ENCODE assay signal across 10 cellular contexts in genomic region chr20:878511-879307, GRCh38. TPM values are rescaled to one million over a fixed set of nuclear protein-coding genes. Genes with fewer than 3 reads are reported as not detected.
DNase-seq lines count a peak whose midpoint lies in the region; ATAC-seq lines count a peak whose summit lies in the region.
"Had no signal": no experiment of that assay in that cellular context is flagged by ENCODE, and none has a peak within 500 bp of the region (broad histone marks: within the 10 kb centered on the region; RNA-seq: fewer than 3 reads in every experiment).

No MANE protein-coding gene starts in this region.

- H3K4me1 Mint-ChIP-seq in activated CD4-positive, alpha-beta memory T cell treated with anti-CD3 and anti-CD28 coated beads for 36 hours (ENCODE audit: low read depth) = peaks cover 9% of the 10 kb centered on the region

- no peak overlapping the region for H3K27ac Mint-ChIP-seq in activated CD4-positive, alpha-beta memory T cell treated with anti-CD3 and anti-CD28 coated beads for 36 hours

- H3K27me3 Mint-ChIP-seq in activated CD4-positive, alpha-beta memory T cell treated with anti-CD3 and anti-CD28 coated beads for 36 hours = no peaks in the 10 kb centered on the region
- H3K27me3 Mint-ChIP-seq: central memory CD8-positive, alpha-beta T cell had no signal

- no peaks in the 10 kb centered on the region for H3K36me3 Mint-ChIP-seq in activated CD4-positive, alpha-beta memory T cell treated with anti-CD3 and anti-CD28 coated beads for 36 hours

- H3K9me3 Mint-ChIP-seq in activated CD4-positive, alpha-beta memory T cell treated with anti-CD3 and anti-CD28 coated beads for 36 hours = no peaks in the 10 kb centered on the region
- H3K9me3 Mint-ChIP-seq: central memory CD8-positive, alpha-beta T cell had no signal

- CTCF ChIA-PET in activated CD4-positive, alpha-beta memory T cell treated with anti-CD3 and anti-CD28 coated beads for 36 hours (lab: Charles Lee) = no interaction called here

- H3K4me3 Mint-ChIP-seq in activated CD4-positive, alpha-beta memory T cell treated with anti-CD3 and anti-CD28 coated beads for 36 hours = no peak overlapping the region
- H3K4me3 Mint-ChIP-seq: central memory CD8-positive, alpha-beta T cell had no signal

- no peak for ATAC-seq in esophagus mucosa

- intact Hi-C loops in activated CD4-positive, alpha-beta memory T cell treated with anti-CD3 and anti-CD28 coated beads for 36 hours (cut with micrococcal nuclease) = no loop called here

- DNase-seq in ELF-1 (ENCODE audit: low read depth, low spot score) (peak; percentile 21), HuH-7 (ENCODE audit: low spot score) (peak; percentile 63), islet precursor cell (peak; percentile 68), activated T-cell treated with anti-CD3 and anti-CD28 coated beads for 4 hours (no peak), NCI-H2196 treated with DMSO at 0.1 percent for 48 hours (lab: John Stamatoyannopoulos, UW; ENCODE audit: unreplicated experiment) (no peak), SHP77 (lab: John Stamatoyannopoulos, UW) (no peak)
- DNase-seq in activated CD4-positive, alpha-beta memory T cell treated with anti-CD3 and anti-CD28 coated beads for 36 hours = peak; percentile 38
- DNase-seq: NCI-H510A treated with DMSO at 0.1 percent for 48 hours had no signal

- POLR2A ChIA-PET in activated CD4-positive, alpha-beta memory T cell treated with anti-CD3 and anti-CD28 coated beads for 36 hours (lab: Charles Lee) = no interaction called here

RNA-seq across cellular contexts. Expression of gene ANGPT4, which starts 37.4 kb away (rescaled TPM):
- total RNA-seq in activated CD4-positive, alpha-beta memory T cell treated with anti-CD3 and anti-CD28 coated beads for 36 hours = not detected
- 0.08 TPM for total RNA-seq in esophagus mucosa

RNA-seq across cellular contexts. Expression of gene FAM110A, which starts 45.2 kb away (rescaled TPM):
- 10 to 100 TPM; 18.0 to 20.1 TPM for total RNA-seq in activated CD4-positive, alpha-beta memory T cell treated with anti-CD3 and anti-CD28 coated beads for 36 hours
- total RNA-seq in esophagus mucosa = 32.8 TPM

Comparison
In these comparisons a context has a peak if more than half of its experiments do, and no peak if none do; other contexts are left out.
1. DNase-seq: peak in ELF-1 (single experiment), HuH-7 (single experiment), activated CD4-positive, alpha-beta memory T cell treated with anti-CD3 and anti-CD28 coated beads for 36 hours (single experiment) and islet precursor cell (single experiment); none in activated T-cell treated with anti-CD3 and anti-CD28 coated beads for 4 hours (single experiment), NCI-H2196 treated with DMSO at 0.1 percent for 48 hours (single experiment) and SHP77 (0 of 2).